10 cellular contexts compared by ENCODE assay signal in genomic region chr2:3483227-3483985, GRCh38. TPM values are rescaled to one million over a fixed set of nuclear protein-coding genes. Genes with fewer than 3 reads are reported as not detected.
DNase-seq lines count a peak whose midpoint lies in the region; ATAC-seq, FAIRE-seq and TF ChIP-seq lines count a peak whose summit lies in the region.
"Had no signal": no experiment of that assay in that cellular context is flagged by ENCODE, and none has a peak within 500 bp of the region (broad histone marks: within the 10 kb centered on the region; RNA-seq: fewer than 3 reads in every experiment).

No MANE protein-coding gene starts in this region.

- H3K4me3 ChIP-seq in choroid plexus epithelial cell (ENCODE audit: low read depth, low read length) (no peak overlapping the region), HepG2 (replicated peaks in 1 of 3; ENCODE audit: insufficient read depth in 1 of 3, low read depth in 2 of 3, low read length in 3 of 3) (no peak overlapping the region), aorta (ENCODE audit: low read length in 2 of 2) (no peak overlapping the region)
- H3K4me3 ChIP-seq: BLaER1 had no signal

- H3K4me1 ChIP-seq in HepG2 (ENCODE audit: insufficient read depth, low read length) (peaks cover 27% of the 10 kb centered on the region), aorta (ENCODE audit: control insufficient read depth in 1 of 2, insufficient read depth in 2 of 2, low read length in 2 of 2) (peaks cover 0 to 4% of the 10 kb centered on the region in 2 donors)

- TF ChIP-seq EP300 in HepG2 (IDR thresholded peaks at IDR 0.05; ENCODE audit: low read depth in 2 of 2, low read length in 2 of 2) (no peak), HepG2 (CRISPR knock-in tag; IDR thresholded peaks at IDR 0.05; ENCODE audit: borderline replicate concordance) (no peak)

- H3K9me3 ChIP-seq in HepG2 (ENCODE audit: low read length), result no peaks in the 10 kb centered on the region
- H3K9me3 ChIP-seq in aorta (ENCODE audit: control insufficient read depth, low read length), result no peaks in the 10 kb centered on the region

- no peak for TF ChIP-seq CTCF in choroid plexus epithelial cell (conservative IDR thresholded peaks at IDR 0.05; ENCODE audit: low read depth, low read length)
- no peak for TF ChIP-seq CTCF in HepG2 (CRISPR knock-in tag; IDR thresholded peaks at IDR 0.05)

- TF ChIP-seq POLR2A in HepG2 (IDR thresholded peaks at IDR 0.05; ENCODE audit: insufficient read depth in 1 of 2, low read depth in 2 of 2, low read length in 2 of 2), result no peak

- H3K9ac ChIP-seq in HepG2 (ENCODE audit: insufficient read depth, low read depth, low read length), result no peak overlapping the region
- H3K9ac ChIP-seq: BLaER1 had no signal

- H2AFZ ChIP-seq in HepG2 (ENCODE audit: low read length), result no peak overlapping the region

- CTCF ChIA-PET in HepG2 (lab: Yijun Ruan, JAX; ENCODE audit: low intra/inter-chr PET ratio, low total read pairs), result no interaction called here

- H3K27ac ChIP-seq in HepG2 (ENCODE audit: extremely low read length, insufficient read depth, low read length) (no peak overlapping the region), aorta (ENCODE audit: low read depth in 1 of 2, low read length in 2 of 2) (no peak overlapping the region)

- in situ Hi-C loops in HepG2 (cut with HindIII; ENCODE audit: extremely low pct_ligation_motif_present, low pct_unique_long_range_greater_than_20kb), result no loop called here

- H4K20me1 ChIP-seq in HepG2 (ENCODE audit: insufficient read depth, low read length), result no peaks in the 10 kb centered on the region
- H4K20me1 ChIP-seq: BLaER1 had no signal

- peak; percentile 16 for DNase-seq in stimulated activated CD4-positive, alpha-beta T cell treated with anti-CD3 and anti-CD28 coated beads, Interleukin-15, amount 100 ng/mL, for 24 hours
- DNase-seq in stimulated activated CD4-positive, alpha-beta T cell treated with anti-CD3 and anti-CD28 coated beads, Interleukin-12 subunit alpha, Interleukin-12 subunit beta, amount 100 ng/mL, for 4 hours, result no peak
- DNase-seq in choroid plexus epithelial cell (ENCODE audit: low read depth) (peak; percentile 60), HepG2 (ENCODE audit: low spot score) (no peak), aorta (peak; percentile 55 to 74), retina (no peak), LoVo (ENCODE audit: low spot score) (no peak)
- DNase-seq: NCI-H526 had no signal

- BruUV-seq in HepG2 (replicated peaks; lab: Mats Ljungman, UMichigan), result no TSS peak

- no peaks in the 10 kb centered on the region for H3K27me3 ChIP-seq in HepG2 (ENCODE audit: control insufficient read depth in 1 of 2, insufficient read depth in 2 of 2, low read length in 2 of 2)
- H3K27me3 ChIP-seq in aorta (ENCODE audit: control insufficient read depth in 1 of 2, insufficient read depth in 2 of 2, low read length in 1 of 2), result no peaks in the 10 kb centered on the region
- H3K27me3 ChIP-seq: BLaER1 had no signal

- ATAC-seq in HepG2 (no peak), aorta (ENCODE audit: low FRiP score) (no peak), GM21717 (IDR thresholded peaks at IDR 0.05; ENCODE audit: unreplicated experiment) (no peak)

- FAIRE-seq in HepG2 (lab: Jason Lieb, UNC), result no peak

- H3K79me2 ChIP-seq in HepG2 (ENCODE audit: insufficient read depth, low read length), result no peaks in the 10 kb centered on the region

- H3K36me3 ChIP-seq in HepG2 (replicated peaks in 1 of 2; ENCODE audit: control insufficient read depth in 1 of 2, insufficient read depth in 2 of 2, low read length in 2 of 2), result peaks cover 8 to 15% of the 10 kb centered on the region in 2 experiments; a peak in 4 of 5 replicates
- peaks cover 0 to 2% of the 10 kb centered on the region in 2 donors for H3K36me3 ChIP-seq in aorta (ENCODE audit: control insufficient read depth in 1 of 2, insufficient read depth in 2 of 2, low read length in 1 of 2)

- TF ChIP-seq RAD21 in HepG2 (CRISPR knock-in tag; IDR thresholded peaks at IDR 0.05), result no peak

- intact Hi-C loops in HepG2 (cut with micrococcal nuclease; ENCODE audit: unreplicated experiment), result no loop called here
- intact Hi-C loops in aorta (cut with DNase I), result no loop called here

- POLR2A ChIA-PET in HepG2 (lab: Yijun Ruan, JAX), result no interaction called here

- WGBS in HepG2 (ENCODE audit: low lambda C conversion rate), result 87% methylated on average over 29 of the region's 30 CpGs
- WGBS in aorta, 2 donors, result 74 to 78% methylated on average over 30 of the region's 30 CpGs

- no peak overlapping the region for H3K4me2 ChIP-seq in HepG2 (ENCODE audit: low read depth, low read length)

TF ChIP-seq in HepG2, 621 proteins besides CTCF, POLR2A, EP300 and RAD21:
- no peak for TF ChIP-seq ZNF337 (CRISPR knock-in tag; IDR thresholded peaks at IDR 0.05; ENCODE audit: borderline replicate concordance, low read depth)
- peak; percentile 54; the same call in 1 of the 2 replicates for TF ChIP-seq BHLHE40 (IDR thresholded peaks at IDR 0.05; ENCODE audit: low read length)
- TF ChIP-seq PBX2 (CRISPR knock-in tag; IDR thresholded peaks at IDR 0.05), result peak; percentile 45; the same call in 1 of the 2 replicates
- peak; percentile 66 for TF ChIP-seq NFYC (CRISPR knock-in tag; IDR thresholded peaks at IDR 0.05)
- TF ChIP-seq ZSCAN30 (CRISPR knock-in tag; IDR thresholded peaks at IDR 0.05), result no peak
- peak; percentile 56 for TF ChIP-seq AGO2 (optimal IDR thresholded peaks at IDR 0.05; ENCODE audit: low read depth, low read length)
- peak; percentile 62 for TF ChIP-seq MAFF (IDR thresholded peaks at IDR 0.05; ENCODE audit: low read depth, low read length)
- peak; percentile 72 for TF ChIP-seq NFYB (CRISPR knock-in tag; IDR thresholded peaks at IDR 0.05)
- peak; percentile 71 to 78 for TF ChIP-seq MAFK (conservative IDR thresholded peaks at IDR 0.05 in 1 of 2, IDR thresholded peaks at IDR 0.05 in 1 of 2; ENCODE audit: low read length in 2 of 2)
- TF ChIP-seq SP2 (CRISPR knock-in tag; IDR thresholded peaks at IDR 0.05), result peak; percentile 41; the same call in 1 of the 2 replicates
- no peak for TF ChIP-seq ZNF710 (CRISPR knock-in tag; IDR thresholded peaks at IDR 0.05; ENCODE audit: borderline replicate concordance)

RNA-seq across cellular contexts. Expression of gene ADI1, which starts 35.9 kb away (rescaled TPM):
- 123 and 135 TPM in 2 replicates for total RNA-seq in HepG2 (2016; rRNA removed; fragmentation: Illumina TruSeq; extraction: Trizol)
- 16.6 and 17.0 TPM in 2 replicates for total RNA-seq in HepG2 (2016; cell fraction: cytosol; rRNA removed; fragmentation: Illumina TruSeq; extraction: Trizol; ENCODE audit: low read depth)
- 124 and 138 TPM in 2 replicates for total RNA-seq in HepG2 (2016; cell fraction: insoluble cytoplasmic fraction; rRNA removed; fragmentation: Illumina TruSeq; extraction: Trizol)
- 45.5 and 47.8 TPM in 2 replicates for total RNA-seq in HepG2 (2016; cell fraction: membrane; rRNA removed; fragmentation: Illumina TruSeq; extraction: Trizol)
- 54.5 and 64.3 TPM in 2 replicates for total RNA-seq in HepG2 (2016; cell fraction: nucleus; rRNA removed; fragmentation: Illumina TruSeq; extraction: Trizol)
- polyA plus RNA-seq in HepG2 (2011; rRNA removed), result 21.3 and 28.7 TPM in 2 replicates
- polyA plus RNA-seq in HepG2 (2011; cell fraction: cytosol; rRNA removed), result 22.7 and 24.5 TPM in 2 replicates
- polyA plus RNA-seq in HepG2 (2011; cell fraction: nucleus; rRNA removed), result 16.1 and 17.6 TPM in 2 replicates
- 22.9 and 33.0 TPM in 2 replicates for polyA plus RNA-seq in HepG2 (2012)
- polyA plus RNA-seq in HepG2 (2016; cell fraction: cytosol; fragmentation: Illumina TruSeq; extraction: Trizol; ENCODE audit: low read depth), result 20.5 and 20.6 TPM in 2 replicates
- polyA plus RNA-seq in HepG2 (2016; cell fraction: insoluble cytoplasmic fraction; fragmentation: Illumina TruSeq; extraction: Trizol; ENCODE audit: low read depth), result 160 TPM in 2 replicates
- polyA plus RNA-seq in HepG2 (2016; cell fraction: membrane; fragmentation: Illumina TruSeq; extraction: Trizol; ENCODE audit: low read depth), result 42.7 and 43.1 TPM in 2 replicates
- polyA plus RNA-seq in HepG2 (2016; cell fraction: nucleus; fragmentation: Illumina TruSeq; extraction: Trizol; ENCODE audit: insufficient read depth, low read depth), result 92.2 and 100 TPM in 2 replicates
- polyA minus RNA-seq in HepG2 (2011; rRNA and poly(A)+ RNA removed; ENCODE audit: low replicate concordance), result 15.1 and 19.1 TPM in 2 replicates
- 13.2 and 18.8 TPM in 2 replicates for polyA minus RNA-seq in HepG2 (2011; cell fraction: cytosol; rRNA and poly(A)+ RNA removed)
- polyA minus RNA-seq in HepG2 (2011; cell fraction: nucleus; rRNA and poly(A)+ RNA removed), result 19.3 and 23.8 TPM in 2 replicates
- 10 to 100 TPM; 63.7 to 70.7 TPM for total RNA-seq in aorta
- 100 to 1,000 TPM; 158 to 206 TPM for polyA plus RNA-seq in aorta

Comparison
In these comparisons a context has a peak if more than half of its experiments do, and no peak if none do; other contexts are left out.
1. DNase-seq: peak in stimulated activated CD4-positive, alpha-beta T cell treated with anti-CD3 and anti-CD28 coated beads, Interleukin-15, amount 100 ng/mL, for 24 hours (single experiment), choroid plexus epithelial cell (single experiment) and aorta (2 of 2); none in stimulated activated CD4-positive, alpha-beta T cell treated with anti-CD3 and anti-CD28 coated beads, Interleukin-12 subunit alpha, Interleukin-12 subunit beta, amount 100 ng/mL, for 4 hours (single experiment), HepG2 (single experiment), retina (single experiment) and LoVo (single experiment).